Comparison of ENCODE assay signal across 8 cellular contexts in the genomic region with DNA sequence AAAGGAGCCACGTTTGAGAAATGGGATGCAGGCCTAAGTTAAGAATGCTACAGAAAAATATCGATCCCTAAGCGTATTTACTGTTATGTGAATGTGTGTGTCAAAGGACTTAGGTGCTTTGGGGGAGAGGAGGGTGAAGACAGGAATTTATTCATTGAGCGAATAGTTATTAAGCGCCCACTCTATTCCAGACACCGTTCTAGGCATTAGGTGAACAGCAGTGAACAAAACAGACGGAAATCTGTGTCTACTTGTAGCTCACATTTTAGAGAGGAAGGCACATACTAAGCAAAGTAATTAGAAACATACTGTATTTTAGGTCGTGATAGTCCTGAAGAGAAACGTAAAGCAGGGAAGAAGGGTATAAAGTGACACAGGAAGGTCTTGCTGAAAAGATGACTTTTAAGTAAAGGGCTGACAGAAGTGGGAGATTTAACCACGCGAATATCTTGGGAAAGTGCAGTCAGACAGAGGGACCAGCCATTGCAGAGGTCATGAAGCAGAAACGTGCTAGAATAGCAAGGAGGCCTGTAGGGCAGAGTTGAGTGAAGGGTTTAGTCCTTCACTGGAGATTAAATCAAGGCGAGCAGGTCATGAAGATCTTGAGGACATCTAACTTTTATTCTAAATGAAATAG. TPM values are rescaled to one million over a fixed set of nuclear protein-coding genes. Genes with fewer than 3 reads are reported as not detected.
DNase-seq lines count a peak whose midpoint lies in the region; ATAC-seq and TF ChIP-seq lines count a peak whose summit lies in the region.

No MANE protein-coding gene starts in this region.

- TF ChIP-seq POLR2A in NB4 (IDR thresholded peaks at IDR 0.05; ENCODE audit: extremely low read depth, insufficient read length) = no peak

- H3K36me3 ChIP-seq in esophagus (ENCODE audit: control insufficient read depth in 2 of 2, insufficient read depth in 2 of 2, low read length in 1 of 2) = peaks cover 0 to 2% of the 10 kb centered on the region in 2 donors

- H3K27ac Mint-ChIP-seq in activated T-helper 1 cell treated with anti-CD3 and anti-CD28 coated beads, Interleukin-12 subunit alpha, Interleukin-12 subunit beta, Interleukin-2, Interleukin-4 antibody, amounts not matched to agents 30 ng/mL and 10 ng/mL and 1 ng/mL, durations not matched to agents 14 hours and 24 hours and 36 hours = no peak overlapping the region

- no peaks in the 10 kb centered on the region for H3K27me3 Mint-ChIP-seq in activated T-helper 1 cell treated with anti-CD3 and anti-CD28 coated beads, Interleukin-12 subunit alpha, Interleukin-12 subunit beta, Interleukin-2, Interleukin-4 antibody, amounts not matched to agents 30 ng/mL and 10 ng/mL and 1 ng/mL, durations not matched to agents 14 hours and 24 hours and 36 hours (ENCODE audit: insufficient read depth)

- H3K27me3 ChIP-seq in esophagus (ENCODE audit: control insufficient read depth in 1 of 2, insufficient read depth in 2 of 2, low read length in 2 of 2) = no peaks in the 10 kb centered on the region

- no peak for ATAC-seq in HG03045 (IDR thresholded peaks at IDR 0.05; ENCODE audit: unreplicated experiment)

- DNase-seq in NOMO-1 treated with DMSO at 0.1 percent for 48 hours (lab: John Stamatoyannopoulos, UW; ENCODE audit: unreplicated experiment) (peak; percentile 17), NOMO-1 treated with dmso at 0.1 percent for 144 hours (lab: John Stamatoyannopoulos, UW; ENCODE audit: unreplicated experiment) (no peak), NB4 (ENCODE audit: low read depth) (peak; percentile 34), skeletal muscle cell (ENCODE audit: low read depth) (no peak), NCI-H1694 treated with DMSO at 0.1 percent for 48 hours (lab: John Stamatoyannopoulos, UW) (no peak)
- DNase-seq in activated T-helper 1 cell treated with anti-CD3 and anti-CD28 coated beads, Interleukin-12 subunit alpha, Interleukin-12 subunit beta, Interleukin-2, Interleukin-4 antibody, amounts not matched to agents 30 ng/mL and 10 ng/mL and 1 ng/mL, durations not matched to agents 14 hours and 24 hours and 36 hours (ENCODE audit: low spot score) = no peak

- TF ChIP-seq CTCF in NB4 (IDR thresholded peaks at IDR 0.05; ENCODE audit: low read depth, low read length) = no peak

- H3K4me3 ChIP-seq in NB4 (ENCODE audit: low read depth, low read length) (peak overlapping the region; percentile 100), esophagus (ENCODE audit: low read depth in 1 of 2, low read length in 2 of 2) (peak overlapping the region; percentile 83 to 93), skeletal muscle cell (ENCODE audit: low read depth, low read length) (peak overlapping the region; percentile 88)

- peaks cover 30% of the 10 kb centered on the region for H3K4me1 Mint-ChIP-seq in activated T-helper 1 cell treated with anti-CD3 and anti-CD28 coated beads, Interleukin-12 subunit alpha, Interleukin-12 subunit beta, Interleukin-2, Interleukin-4 antibody, amounts not matched to agents 30 ng/mL and 10 ng/mL and 1 ng/mL, durations not matched to agents 14 hours and 24 hours and 36 hours (ENCODE audit: low read depth)

- no peaks in the 10 kb centered on the region for H3K9me3 ChIP-seq in esophagus (ENCODE audit: control insufficient read depth in 2 of 2, insufficient read depth in 1 of 2, low read depth in 1 of 2, low read length in 1 of 2)

- H3K27ac ChIP-seq in esophagus (ENCODE audit: low read depth in 2 of 2, low read length in 1 of 2) = peak overlapping the region; percentile 95 to 100

- H3K9me3 Mint-ChIP-seq in activated T-helper 1 cell treated with anti-CD3 and anti-CD28 coated beads, Interleukin-12 subunit alpha, Interleukin-12 subunit beta, Interleukin-2, Interleukin-4 antibody, amounts not matched to agents 30 ng/mL and 10 ng/mL and 1 ng/mL, durations not matched to agents 14 hours and 24 hours and 36 hours = no peaks in the 10 kb centered on the region

- peaks cover 14% of the 10 kb centered on the region for H3K36me3 Mint-ChIP-seq in activated T-helper 1 cell treated with anti-CD3 and anti-CD28 coated beads, Interleukin-12 subunit alpha, Interleukin-12 subunit beta, Interleukin-2, Interleukin-4 antibody, amounts not matched to agents 30 ng/mL and 10 ng/mL and 1 ng/mL, durations not matched to agents 14 hours and 24 hours and 36 hours (ENCODE audit: low read depth)

- H3K4me1 ChIP-seq in esophagus (ENCODE audit: control insufficient read depth in 2 of 2, insufficient read depth in 2 of 2, low read length in 1 of 2) = peaks cover 0 to 2% of the 10 kb centered on the region in 2 donors

- intact Hi-C loops in activated T-helper 1 cell treated with anti-CD3 and anti-CD28 coated beads, Interleukin-12 subunit alpha, Interleukin-12 subunit beta, Interleukin-2, Interleukin-4 antibody, amounts not matched to agents 30 ng/mL and 10 ng/mL and 1 ng/mL, durations not matched to agents 14 hours and 24 hours and 36 hours (cut with micrococcal nuclease) = loop anchor here (1.0 to 10.0 kb wide), 7 partner anchors 50 to 1618 kb away; a partner anchor contains a TSS

- 2 to 3% methylated on average over 13 of the region's 13 CpGs for WGBS in esophagus, 2 donors

- H3K4me3 Mint-ChIP-seq in activated T-helper 1 cell treated with anti-CD3 and anti-CD28 coated beads, Interleukin-12 subunit alpha, Interleukin-12 subunit beta, Interleukin-2, Interleukin-4 antibody, amounts not matched to agents 30 ng/mL and 10 ng/mL and 1 ng/mL, durations not matched to agents 14 hours and 24 hours and 36 hours = no peak overlapping the region

RNA-seq across cellular contexts. Expression of a gene that starts 0.5 kb away (rescaled TPM):
- polyA plus RNA-seq in esophagus = 10 to 100 TPM; 25.0 to 26.9 TPM
- 86.4 and 86.9 TPM in 2 replicates for total RNA-seq in activated T-helper 1 cell treated with anti-CD3 and anti-CD28 coated beads, Interleukin-12 subunit alpha, Interleukin-12 subunit beta, Interleukin-2, Interleukin-4 antibody, amounts not matched to agents 30 ng/mL and 10 ng/mL and 1 ng/mL, durations not matched to agents 14 hours and 24 hours and 36 hours

RNA-seq across cellular contexts. Expression of a gene that starts 0.9 kb away (rescaled TPM):
- polyA plus RNA-seq in esophagus = 1 to 10 TPM; 6.0 to 8.2 TPM
- 24.4 and 25.1 TPM in 2 replicates for total RNA-seq in activated T-helper 1 cell treated with anti-CD3 and anti-CD28 coated beads, Interleukin-12 subunit alpha, Interleukin-12 subunit beta, Interleukin-2, Interleukin-4 antibody, amounts not matched to agents 30 ng/mL and 10 ng/mL and 1 ng/mL, durations not matched to agents 14 hours and 24 hours and 36 hours

RNA-seq across cellular contexts. Expression of a gene that starts 51.7 kb away (rescaled TPM):
- polyA plus RNA-seq in esophagus = not detected
- not detected in 2 replicates for total RNA-seq in activated T-helper 1 cell treated with anti-CD3 and anti-CD28 coated beads, Interleukin-12 subunit alpha, Interleukin-12 subunit beta, Interleukin-2, Interleukin-4 antibody, amounts not matched to agents 30 ng/mL and 10 ng/mL and 1 ng/mL, durations not matched to agents 14 hours and 24 hours and 36 hours

Comparison
In these comparisons a context has a peak if more than half of its experiments do, and no peak if none do; other contexts are left out.
1. DNase-seq: peak in NOMO-1 treated with DMSO at 0.1 percent for 48 hours (single experiment) and NB4 (single experiment); none in NOMO-1 treated with dmso at 0.1 percent for 144 hours (single experiment), skeletal muscle cell (single experiment), NCI-H1694 treated with DMSO at 0.1 percent for 48 hours (single experiment) and activated T-helper 1 cell treated with anti-CD3 and anti-CD28 coated beads, Interleukin-12 subunit alpha, Interleukin-12 subunit beta, Interleukin-2, Interleukin-4 antibody, amounts not matched to agents 30 ng/mL and 10 ng/mL and 1 ng/mL, durations not matched to agents 14 hours and 24 hours and 36 hours (single experiment).
2. Peak in every context shown above with its lines, with median percentiles within 50 percentile points of each other: H3K4me3 ChIP-seq.